In the genomic region with DNA sequence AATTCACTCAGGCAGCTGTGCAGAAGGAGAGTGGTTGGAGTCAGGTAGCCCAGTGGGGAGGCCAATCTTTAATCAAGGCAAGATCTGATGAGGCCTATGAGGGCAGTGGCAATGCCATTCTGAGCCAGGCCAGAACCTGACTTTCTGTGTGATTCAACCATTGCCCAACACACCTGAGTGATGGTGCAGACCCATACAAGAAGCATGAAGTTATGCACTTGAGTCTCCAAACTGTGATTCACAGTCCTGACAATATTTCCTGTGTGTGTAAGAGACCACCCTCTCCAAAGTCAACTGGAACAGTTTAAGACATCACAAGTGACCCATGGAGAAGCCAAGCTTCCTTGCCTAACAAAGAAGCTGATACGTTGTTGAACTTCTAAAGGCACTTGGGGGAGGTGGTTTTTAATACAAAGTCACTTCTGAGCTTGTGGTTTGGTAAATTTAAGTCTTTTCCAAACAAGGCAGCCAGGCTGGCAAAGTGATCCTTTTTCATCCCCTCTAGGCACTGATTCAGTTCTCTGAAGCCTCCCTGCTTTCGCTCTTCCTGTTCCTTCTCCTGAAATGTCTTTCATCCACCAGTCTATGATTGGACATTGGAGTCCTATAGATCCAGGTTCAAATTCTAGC, we compare ENCODE assay signal across 22 cellular contexts. TPM values are rescaled to one million over a fixed set of nuclear protein-coding genes. Genes with fewer than 3 reads are reported as not detected.
"Had no signal": no experiment of that assay in that cellular context is flagged by ENCODE, and none has a peak within 500 bp of the region (broad histone marks: within the 10 kb centered on the region; RNA-seq: fewer than 3 reads in every experiment).

No MANE protein-coding gene starts in this region.

- H3K36me3 ChIP-seq: adrenal gland, cardiac muscle cell, left ventricle myocardium inferior, pancreas, stomach, upper lobe of right lung, WERI-Rb-1 had no signal

- DNase-seq: activated CD4-positive, alpha-beta T cell treated with anti-CD3 and anti-CD28 coated beads, Interleukin-2, amount 50 U/mL, for 4 hours; activated gamma-delta T cell treated with Interleukin-2 at 50 U/mL for 16 hours; adrenal gland; effector CD8-positive, alpha-beta T cell; hypothalamus; left ventricle myocardium inferior; naive thymus-derived CD4-positive, alpha-beta T cell; pancreas; stimulated activated CD4-positive, alpha-beta T cell treated with anti-CD3 and anti-CD28 coated beads, Interleukin-4, amount 100 ng/mL, for 24 hours; stomach; SW 1271; testis; upper lobe of right lung; WERI-Rb-1 had no signal

- H3K9me3 ChIP-seq: adrenal gland, left ventricle myocardium inferior, pancreas, stomach, testis, upper lobe of right lung had no signal

- H3K4me3 ChIP-seq: adrenal gland, cardiac muscle cell, left ventricle myocardium inferior, pancreas, stomach, testis, upper lobe of right lung had no signal

- H3K4me1 Mint-ChIP-seq: memory B cell; naive thymus-derived CD4-positive, alpha-beta T cell; stimulated activated effector memory CD8-positive, alpha-beta T cell treated with anti-CD3 and anti-CD28 coated beads, Interleukin-12 subunit alpha, Interleukin-12 subunit beta, amount 100 ng/mL, for 72 hours had no signal

- H3K27me3 ChIP-seq: adrenal gland, cardiac muscle cell, pancreas, stomach, testis, upper lobe of right lung had no signal

- H3K9me3 Mint-ChIP-seq: activated naive CD4-positive, alpha-beta T cell treated with anti-CD3 and anti-CD28 coated beads, Interleukin-2, amount 50 U/mL, for 72 hours; dendritic cell treated with granulocyte-macrophage colony-stimulating factor and Interleukin-4, amounts not matched to agents 40 ng/mL and 50 ng/mL, for 4 days; memory B cell; stimulated activated effector memory CD8-positive, alpha-beta T cell treated with anti-CD3 and anti-CD28 coated beads, Interleukin-12 subunit alpha, Interleukin-12 subunit beta, amount 100 ng/mL, for 72 hours had no signal

- H3K4me1 ChIP-seq: adrenal gland, pancreas, testis, upper lobe of right lung had no signal

- ATAC-seq: activated naive CD4-positive, alpha-beta T cell treated with anti-CD3 and anti-CD28 coated beads, Interleukin-2, amount 50 U/mL, for 72 hours; naive thymus-derived CD4-positive, alpha-beta T cell; pancreas; sciatic nerve; stimulated activated effector memory CD8-positive, alpha-beta T cell treated with anti-CD3 and anti-CD28 coated beads, Interleukin-12 subunit alpha, Interleukin-12 subunit beta, amount 100 ng/mL, for 72 hours; upper lobe of right lung had no signal

- H3K27ac ChIP-seq: adrenal gland, cardiac muscle cell, left ventricle myocardium inferior, pancreas, stomach, testis, upper lobe of right lung, WERI-Rb-1 had no signal

- H3K36me3 Mint-ChIP-seq: activated naive CD4-positive, alpha-beta T cell treated with anti-CD3 and anti-CD28 coated beads, Interleukin-2, amount 50 U/mL, for 72 hours; memory B cell; naive thymus-derived CD4-positive, alpha-beta T cell; stimulated activated effector memory CD8-positive, alpha-beta T cell treated with anti-CD3 and anti-CD28 coated beads, Interleukin-12 subunit alpha, Interleukin-12 subunit beta, amount 100 ng/mL, for 72 hours had no signal

- H3K4me3 Mint-ChIP-seq: dendritic cell treated with granulocyte-macrophage colony-stimulating factor and Interleukin-4, amounts not matched to agents 40 ng/mL and 50 ng/mL, for 4 days; memory B cell; naive thymus-derived CD4-positive, alpha-beta T cell; stimulated activated effector memory CD8-positive, alpha-beta T cell treated with anti-CD3 and anti-CD28 coated beads, Interleukin-12 subunit alpha, Interleukin-12 subunit beta, amount 100 ng/mL, for 72 hours had no signal

- H3K27ac Mint-ChIP-seq: activated naive CD4-positive, alpha-beta T cell treated with anti-CD3 and anti-CD28 coated beads, Interleukin-2, amount 50 U/mL, for 72 hours; dendritic cell treated with granulocyte-macrophage colony-stimulating factor and Interleukin-4, amounts not matched to agents 40 ng/mL and 50 ng/mL, for 4 days; memory B cell; naive thymus-derived CD4-positive, alpha-beta T cell; stimulated activated effector memory CD8-positive, alpha-beta T cell treated with anti-CD3 and anti-CD28 coated beads, Interleukin-12 subunit alpha, Interleukin-12 subunit beta, amount 100 ng/mL, for 72 hours had no signal

- H3K27me3 Mint-ChIP-seq: dendritic cell treated with granulocyte-macrophage colony-stimulating factor and Interleukin-4, amounts not matched to agents 40 ng/mL and 50 ng/mL, for 4 days had no signal

RNA-seq across cellular contexts. Expression of gene VSNL1, which starts 49.0 kb away (rescaled TPM):
- total RNA-seq: activated naive CD4-positive, alpha-beta T cell treated with anti-CD3 and anti-CD28 coated beads, Interleukin-2, amount 50 U/mL, for 72 hours; chondrocyte; naive thymus-derived CD4-positive, alpha-beta T cell; T-helper 2 cell treated with Interferon-gamma antibody and Interleukin-4, amounts not matched to agents 100 ng/mL and 5 ng/mL, for 36 hours had no signal
- polyA plus RNA-seq: naive thymus-derived CD4-positive, alpha-beta T cell had no signal
